Comparison of ENCODE assay signal across 13 cellular contexts in the genomic region with DNA sequence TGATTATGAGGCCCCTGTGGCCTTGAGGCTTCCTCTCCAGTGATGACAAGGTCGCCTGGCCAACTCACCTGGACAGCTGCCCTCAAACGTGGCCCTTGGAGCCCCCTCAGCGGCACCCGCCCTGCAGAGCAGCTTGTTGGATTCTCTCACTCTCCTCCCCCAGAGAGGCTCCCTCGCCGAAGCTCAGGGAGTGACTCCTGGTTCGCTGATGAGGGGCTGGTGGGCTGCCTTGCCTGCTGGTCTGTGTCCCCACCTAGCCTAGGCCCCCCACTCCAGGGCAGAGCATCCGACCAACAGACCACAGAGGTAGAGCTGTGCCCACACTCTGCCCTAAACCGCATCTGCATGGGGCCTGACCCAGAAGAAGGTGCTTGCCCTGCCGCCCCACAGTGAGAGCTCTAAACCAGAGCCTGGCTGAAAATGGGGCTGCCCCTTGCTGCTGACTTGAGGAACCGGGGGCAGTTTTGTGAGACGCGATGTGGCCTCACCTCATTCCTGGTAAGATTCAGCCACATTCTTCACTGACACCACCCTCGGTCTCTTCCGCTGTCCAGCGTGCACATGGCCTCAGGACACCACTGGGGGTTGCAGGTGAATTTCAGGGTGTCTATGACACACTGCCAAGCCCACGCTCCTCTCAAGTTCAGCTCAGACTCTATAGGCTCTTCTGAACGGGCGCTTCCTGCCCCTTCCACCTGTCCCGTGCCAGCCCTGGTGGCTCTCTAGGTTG.
DNase-seq lines count a peak whose midpoint lies in the region; ATAC-seq and TF ChIP-seq lines count a peak whose summit lies in the region.
"Had no signal": no experiment of that assay in that cellular context is flagged by ENCODE, and none has a peak within 500 bp of the region (broad histone marks: within the 10 kb centered on the region; RNA-seq: fewer than 3 reads in every experiment).

No MANE protein-coding gene starts in this region.

- H3K4me3 ChIP-seq in aorta (ENCODE audit: low read length in 2 of 2), result no peak overlapping the region
- no peak overlapping the region for H3K4me3 ChIP-seq in uterus
- no peak overlapping the region for H3K4me3 ChIP-seq in CD8-positive, alpha-beta T cell (ENCODE audit: low read depth, low read length)
- H3K4me3 ChIP-seq in CD8-positive, alpha-beta memory T cell (ENCODE audit: low read length), result no peak overlapping the region
- H3K4me3 ChIP-seq: A549 had no signal

- H3K27ac ChIP-seq in aorta (ENCODE audit: low read depth in 1 of 2, low read length in 2 of 2) (no peak overlapping the region), uterus (no peak overlapping the region)
- no peak overlapping the region for H3K27ac ChIP-seq in CD8-positive, alpha-beta T cell (ENCODE audit: low read depth, low read length)
- no peak overlapping the region for H3K27ac ChIP-seq in CD8-positive, alpha-beta memory T cell (ENCODE audit: low read depth, low read length)
- H3K27ac ChIP-seq: A549, foreskin keratinocyte had no signal

- H3K4me3 Mint-ChIP-seq in activated T-cell treated with anti-CD3 and anti-CD28 coated beads, Interleukin-2, amount 50 U/mL, for 72 hours, result no peak overlapping the region
- no peak overlapping the region for H3K4me3 Mint-ChIP-seq in activated naive CD8-positive, alpha-beta T cell treated with anti-CD3 and anti-CD28 coated beads, Interleukin-2, amount 10 ng/mL, durations not matched to agents 7 days and 5 days
- H3K4me3 Mint-ChIP-seq in CD8-positive, alpha-beta T cell, result no peak overlapping the region
- H3K4me3 Mint-ChIP-seq in CD8-positive, alpha-beta memory T cell, result peak overlapping the region in 1 of 7 donors; percentile 15

- no peak for TF ChIP-seq CTCF in uterus (IDR thresholded peaks at IDR 0.05)
- no peak for TF ChIP-seq CTCF in CD8-positive, alpha-beta T cell (IDR thresholded peaks at IDR 0.05)

- no peak for TF ChIP-seq POLR2A in uterus (IDR thresholded peaks at IDR 0.05)

- no peaks in the 10 kb centered on the region for H3K36me3 ChIP-seq in aorta (ENCODE audit: control insufficient read depth in 1 of 2, insufficient read depth in 2 of 2, low read length in 1 of 2)
- no peaks in the 10 kb centered on the region for H3K36me3 ChIP-seq in uterus
- H3K36me3 ChIP-seq in CD8-positive, alpha-beta T cell (ENCODE audit: insufficient read depth, low read length), result no peaks in the 10 kb centered on the region
- no peaks in the 10 kb centered on the region for H3K36me3 ChIP-seq in CD8-positive, alpha-beta memory T cell (ENCODE audit: insufficient read depth, low read length)

- POLR2A ChIA-PET in activated naive CD8-positive, alpha-beta T cell treated with anti-CD3 and anti-CD28 coated beads, Interleukin-2, amount 10 ng/mL, durations not matched to agents 7 days and 5 days (lab: Charles Lee), result interaction anchor here (1.2 kb wide), 1 partner anchor 9 kb away, joined by 3 read pairs; no protein-coding TSS in a partner anchor
- POLR2A ChIA-PET in CD8-positive, alpha-beta T cell (lab: Charles Lee), result no interaction called here
- POLR2A ChIA-PET in CD8-positive, alpha-beta memory T cell (lab: Charles Lee), result no interaction called here

- DNase-seq in activated T-cell treated with anti-CD3 and anti-CD28 coated beads, Interleukin-2, amount 50 U/mL, for 72 hours, result no peak
- DNase-seq in activated T-cell treated with anti-CD3 and anti-CD28 coated beads, Interleukin-2, amount 50 U/mL, for 1 hour, result no peak
- no peak for DNase-seq in activated naive CD8-positive, alpha-beta T cell treated with anti-CD3 and anti-CD28 coated beads, Interleukin-2, amount 10 ng/mL, durations not matched to agents 7 days and 5 days
- DNase-seq in aorta (no peak), uterus (no peak)
- no peak for DNase-seq in CD8-positive, alpha-beta T cell
- DNase-seq in CD8-positive, alpha-beta memory T cell, result no peak
- DNase-seq: foreskin keratinocyte; stimulated activated CD4-positive, alpha-beta T cell treated with anti-CD3 and anti-CD28 coated beads, Interleukin-15, amount 100 ng/mL, for 24 hours; SW 1271 had no signal

- intact Hi-C loops in aorta (cut with DNase I), result no loop called here
- intact Hi-C loops in uterus (cut with DNase I; ENCODE audit: low total_unique reads), result no loop called here
- intact Hi-C loops in CD8-positive, alpha-beta T cell (cut with DNase I, micrococcal nuclease), result no loop called here

- H3K4me1 Mint-ChIP-seq in activated T-cell treated with anti-CD3 and anti-CD28 coated beads, Interleukin-2, amount 50 U/mL, for 72 hours (ENCODE audit: low read depth), result peaks cover 21% of the 10 kb centered on the region
- peaks cover 15% of the 10 kb centered on the region for H3K4me1 Mint-ChIP-seq in activated naive CD8-positive, alpha-beta T cell treated with anti-CD3 and anti-CD28 coated beads, Interleukin-2, amount 10 ng/mL, durations not matched to agents 7 days and 5 days
- peaks cover 24% of the 10 kb centered on the region for H3K4me1 Mint-ChIP-seq in CD8-positive, alpha-beta T cell (ENCODE audit: low read depth)
- peaks cover 23 to 30% (median 30%) of the 10 kb centered on the region in 3 donors for H3K4me1 Mint-ChIP-seq in CD8-positive, alpha-beta memory T cell

- H3K36me3 Mint-ChIP-seq in activated T-cell treated with anti-CD3 and anti-CD28 coated beads, Interleukin-2, amount 50 U/mL, for 72 hours (ENCODE audit: insufficient read depth in 2 of 2), result peaks cover 12 to 28% of the 10 kb centered on the region in 2 donors
- peaks cover 21% of the 10 kb centered on the region for H3K36me3 Mint-ChIP-seq in activated naive CD8-positive, alpha-beta T cell treated with anti-CD3 and anti-CD28 coated beads, Interleukin-2, amount 10 ng/mL, durations not matched to agents 7 days and 5 days
- H3K36me3 Mint-ChIP-seq in CD8-positive, alpha-beta T cell, result peaks cover 24% of the 10 kb centered on the region
- peaks cover 6 to 12% (median 7%) of the 10 kb centered on the region in 3 donors for H3K36me3 Mint-ChIP-seq in CD8-positive, alpha-beta memory T cell

- H3K9me3 Mint-ChIP-seq in activated T-cell treated with anti-CD3 and anti-CD28 coated beads, Interleukin-2, amount 50 U/mL, for 72 hours, result peaks cover 8 to 13% of the 10 kb centered on the region in 2 donors
- peaks cover 19% of the 10 kb centered on the region for H3K9me3 Mint-ChIP-seq in activated naive CD8-positive, alpha-beta T cell treated with anti-CD3 and anti-CD28 coated beads, Interleukin-2, amount 10 ng/mL, durations not matched to agents 7 days and 5 days
- peaks cover 24% of the 10 kb centered on the region for H3K9me3 Mint-ChIP-seq in CD8-positive, alpha-beta T cell
- H3K9me3 Mint-ChIP-seq in CD8-positive, alpha-beta memory T cell, result peaks cover 15 to 23% (median 19%) of the 10 kb centered on the region in 5 donors

- H3K27ac Mint-ChIP-seq in activated T-cell treated with anti-CD3 and anti-CD28 coated beads, Interleukin-2, amount 50 U/mL, for 72 hours, result no peak overlapping the region
- H3K27ac Mint-ChIP-seq in activated naive CD8-positive, alpha-beta T cell treated with anti-CD3 and anti-CD28 coated beads, Interleukin-2, amount 10 ng/mL, durations not matched to agents 7 days and 5 days, result peak overlapping the region; percentile 55
- no peak overlapping the region for H3K27ac Mint-ChIP-seq in CD8-positive, alpha-beta T cell
- peak overlapping the region in 1 of 8 donors; percentile 18 for H3K27ac Mint-ChIP-seq in CD8-positive, alpha-beta memory T cell
- H3K27ac Mint-ChIP-seq: progenitor cell of endocrine pancreas had no signal

- peak; percentile 39 to 46 for ATAC-seq in activated T-cell treated with anti-CD3 and anti-CD28 coated beads, Interleukin-2, amount 50 U/mL, for 72 hours (replicated peaks in 1 of 2)
- ATAC-seq in HG02678 (IDR thresholded peaks at IDR 0.05; ENCODE audit: unreplicated experiment) (peak; percentile 74), aorta (ENCODE audit: low FRiP score) (peak; percentile 5)
- peak; percentile 72 for ATAC-seq in activated naive CD8-positive, alpha-beta T cell treated with anti-CD3 and anti-CD28 coated beads, Interleukin-2, amount 10 ng/mL, durations not matched to agents 7 days and 5 days (ENCODE audit: low read depth)
- ATAC-seq in CD8-positive, alpha-beta T cell, result no peak
- ATAC-seq: A549, foreskin keratinocyte had no signal

- H3K27me3 ChIP-seq in aorta (ENCODE audit: control insufficient read depth in 1 of 2, insufficient read depth in 2 of 2, low read length in 1 of 2) (no peaks in the 10 kb centered on the region), uterus (no peaks in the 10 kb centered on the region)
- no peaks in the 10 kb centered on the region for H3K27me3 ChIP-seq in CD8-positive, alpha-beta T cell (ENCODE audit: insufficient read depth, low read length)
- H3K27me3 ChIP-seq in CD8-positive, alpha-beta memory T cell (ENCODE audit: insufficient read depth, low read length, poor library complexity, severe bottlenecking), result no peaks in the 10 kb centered on the region
- H3K27me3 ChIP-seq: foreskin keratinocyte had no signal

- CTCF ChIA-PET in CD8-positive, alpha-beta T cell (lab: Charles Lee), result interaction anchor here (0.6 kb wide), 1 partner anchor 250 kb away, joined by 3 read pairs; no protein-coding TSS in a partner anchor
- CTCF ChIA-PET in CD8-positive, alpha-beta memory T cell (lab: Charles Lee), result no interaction called here

- H3K4me1 ChIP-seq in aorta (ENCODE audit: control insufficient read depth in 1 of 2, insufficient read depth in 2 of 2, low read length in 2 of 2) (no peaks in the 10 kb centered on the region), uterus (no peaks in the 10 kb centered on the region)
- peaks cover 10% of the 10 kb centered on the region for H3K4me1 ChIP-seq in CD8-positive, alpha-beta T cell (ENCODE audit: insufficient read depth, low read length)
- H3K4me1 ChIP-seq in CD8-positive, alpha-beta memory T cell (ENCODE audit: insufficient read depth, low read length), result peaks cover 10% of the 10 kb centered on the region
- H3K4me1 ChIP-seq: A549, foreskin keratinocyte had no signal

- no peaks in the 10 kb centered on the region for H3K9me3 ChIP-seq in aorta (ENCODE audit: control insufficient read depth, low read length)
- no peaks in the 10 kb centered on the region for H3K9me3 ChIP-seq in uterus
- no peaks in the 10 kb centered on the region for H3K9me3 ChIP-seq in CD8-positive, alpha-beta T cell (ENCODE audit: low read length)
- peaks cover 5% of the 10 kb centered on the region for H3K9me3 ChIP-seq in CD8-positive, alpha-beta memory T cell (ENCODE audit: low read length)

- 92 to 95% methylated on average over 20 of the region's 20 CpGs for WGBS in aorta, 2 donors

- no peaks in the 10 kb centered on the region for H3K27me3 Mint-ChIP-seq in activated T-cell treated with anti-CD3 and anti-CD28 coated beads, Interleukin-2, amount 50 U/mL, for 72 hours (ENCODE audit: low read depth)
- no peaks in the 10 kb centered on the region for H3K27me3 Mint-ChIP-seq in activated naive CD8-positive, alpha-beta T cell treated with anti-CD3 and anti-CD28 coated beads, Interleukin-2, amount 10 ng/mL, durations not matched to agents 7 days and 5 days
- no peaks in the 10 kb centered on the region for H3K27me3 Mint-ChIP-seq in CD8-positive, alpha-beta T cell (ENCODE audit: low read depth)
- H3K27me3 Mint-ChIP-seq in CD8-positive, alpha-beta memory T cell, result no peaks in the 10 kb centered on the region
